9 cellular contexts compared by ENCODE assay signal in the genomic region with DNA sequence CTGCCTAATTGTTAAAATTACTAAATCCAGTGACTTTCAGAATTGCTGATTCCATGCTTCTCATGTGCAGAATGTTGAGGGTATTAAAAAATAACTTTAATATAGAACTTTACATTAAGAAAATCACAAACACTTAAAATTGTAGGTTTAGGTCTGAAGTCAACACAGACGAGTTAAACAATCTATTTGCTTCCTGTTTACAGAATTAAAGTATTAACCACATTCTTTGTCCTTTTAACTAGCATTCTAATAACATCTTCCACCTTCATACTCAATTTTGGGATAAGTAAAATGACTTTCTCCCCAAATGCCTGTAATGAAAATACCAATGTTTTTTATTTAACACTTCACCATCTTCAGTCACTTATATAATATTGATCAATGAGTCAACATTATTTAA. TPM values are rescaled to one million over a fixed set of nuclear protein-coding genes. Genes with fewer than 3 reads are reported as not detected.
A peak's percentile ranks its signal among the peaks of the same experiment; 100 is the strongest.
DNase-seq lines count a peak whose midpoint lies in the region; ATAC-seq and TF ChIP-seq lines count a peak whose summit lies in the region.
"Had no signal": no experiment of that assay in that cellular context is flagged by ENCODE, and none has a peak within 500 bp of the region (broad histone marks: within the 10 kb centered on the region; RNA-seq: fewer than 3 reads in every experiment).

No MANE protein-coding gene starts in this region.

- H3K9me3 ChIP-seq in HUES64 (ENCODE audit: insufficient read depth, low read depth, low read length) = no peaks in the 10 kb centered on the region
- H3K9me3 ChIP-seq in mucosa of stomach (ENCODE audit: control insufficient read depth, low read length) = no peaks in the 10 kb centered on the region

- no peak for TF ChIP-seq CTCF in coronary artery (IDR thresholded peaks at IDR 0.05)
- TF ChIP-seq CTCF in GM10248 (IDR thresholded peaks at IDR 0.05; ENCODE audit: control extremely low read depth, extremely low read depth, low read depth, missing control alignments) = no peak

- ATAC-seq in GM21529 (IDR thresholded peaks at IDR 0.05; ENCODE audit: unreplicated experiment) (no peak), HG02884 (IDR thresholded peaks at IDR 0.05; ENCODE audit: unreplicated experiment) (no peak)

- POLR2A ChIA-PET in GM10248 (lab: Yijun Ruan, JAX) = no interaction called here

- H3K4me3 ChIP-seq in ACC112 (ENCODE audit: low read depth, low read length) = peak overlapping the region; percentile 96
- H3K4me3 ChIP-seq in HUES64 (ENCODE audit: low read length) = peak overlapping the region; percentile 89
- H3K4me3 ChIP-seq in coronary artery = peak overlapping the region; percentile 97
- no peak overlapping the region for H3K4me3 ChIP-seq in mucosa of stomach (ENCODE audit: low read length)

- WGBS in HUES64 = 36% methylated on average over 1 of the region's 1 CpG

- peaks cover 92% of the 10 kb centered on the region for H3K79me2 ChIP-seq in ACC112 (ENCODE audit: control insufficient read depth, insufficient read depth, low read length, unreplicated experiment)

- no peak overlapping the region for H2AFZ ChIP-seq in ACC112 (ENCODE audit: low read length, unreplicated experiment)

- CTCF ChIA-PET in GM10248 (lab: Yijun Ruan, JAX) = interaction anchor here (1.1 to 3.0 kb wide), 4 partner anchors 12 to 25 kb away, joined by 3 to 12 read pairs (median 4); no protein-coding TSS in a partner anchor

- H3K27ac ChIP-seq in ACC112 (ENCODE audit: low read depth, low read length) (peak overlapping the region; percentile 95), HUES64 (ENCODE audit: low read depth, low read length) (no peak overlapping the region), coronary artery (peak overlapping the region; percentile 28 to 96)

- H3K36me3 ChIP-seq in ACC112 (ENCODE audit: insufficient read depth, low read length) = peaks cover 8% of the 10 kb centered on the region
- peaks cover 4% of the 10 kb centered on the region; the same call in 1 of the 2 replicates for H3K36me3 ChIP-seq in HUES64 (ENCODE audit: insufficient read depth, low read length)
- H3K36me3 ChIP-seq in mucosa of stomach (ENCODE audit: control insufficient read depth, insufficient read depth, low read length) = no peaks in the 10 kb centered on the region

- H3K9ac ChIP-seq in HUES64 (ENCODE audit: low read depth, low read length) (no peak overlapping the region), mucosa of stomach (ENCODE audit: low read length) (peak overlapping the region; percentile 94)

- no peaks in the 10 kb centered on the region for H3K27me3 ChIP-seq in ACC112 (ENCODE audit: insufficient read depth, low read length)
- H3K27me3 ChIP-seq in HUES64 (ENCODE audit: insufficient read depth, low read length) = no peaks in the 10 kb centered on the region
- H3K27me3 ChIP-seq in mucosa of stomach (ENCODE audit: control insufficient read depth, insufficient read depth, low read length) = no peaks in the 10 kb centered on the region

- DNase-seq in coronary artery (ENCODE audit: low spot score) = no peak
- no peak for DNase-seq in NCI-H2029 (lab: John Stamatoyannopoulos, UW)
- DNase-seq in GM10248 (ENCODE audit: extremely low spot score) = no peak
- DNase-seq: MV-4-11 had no signal

- peaks cover 51% of the 10 kb centered on the region for H3K4me1 ChIP-seq in ACC112 (ENCODE audit: control insufficient read depth, insufficient read depth, low read length, unreplicated experiment)
- peaks cover 75% of the 10 kb centered on the region for H3K4me1 ChIP-seq in HUES64 (ENCODE audit: insufficient read depth, low read length)
- peaks cover 34% of the 10 kb centered on the region for H3K4me1 ChIP-seq in mucosa of stomach (ENCODE audit: control insufficient read depth, insufficient read depth, low read length)

RNA-seq across cellular contexts. Expression of a gene that starts 2.2 kb away (rescaled TPM):
- polyA plus RNA-seq in HUES64 (2013, experiment 1 of 2) = 236 TPM
- polyA plus RNA-seq in HUES64 (2013, experiment 2 of 2) = 283 TPM
